14 cellular contexts compared by ENCODE assay signal in the genomic region with DNA sequence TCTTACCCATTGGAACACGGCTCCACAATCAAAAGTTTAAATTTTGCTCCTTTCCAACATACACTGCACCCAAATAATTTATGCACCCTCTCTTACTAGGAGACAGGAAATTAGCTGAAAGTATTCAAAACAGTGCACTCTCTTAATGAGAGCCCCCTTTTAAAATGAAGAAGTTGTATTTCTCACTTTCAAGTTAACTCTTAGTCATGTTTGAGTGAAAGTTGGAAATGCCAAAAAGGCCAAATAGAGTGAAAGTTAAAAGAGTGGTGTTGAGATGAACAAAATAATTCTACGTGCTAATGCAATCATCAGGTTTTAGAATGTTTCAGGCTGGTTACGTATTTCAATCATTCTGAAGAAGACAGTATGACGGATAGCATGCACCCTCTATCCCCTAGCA.
DNase-seq lines count a peak whose midpoint lies in the region; ATAC-seq, FAIRE-seq and TF ChIP-seq lines count a peak whose summit lies in the region.
"Had no signal": no experiment of that assay in that cellular context is flagged by ENCODE, and none has a peak within 500 bp of the region (broad histone marks: within the 10 kb centered on the region; RNA-seq: fewer than 3 reads in every experiment).

No MANE protein-coding gene starts in this region.

- no peak overlapping the region for H3K4me3 Mint-ChIP-seq in astrocyte (ENCODE audit: unreplicated experiment)
- no peak overlapping the region for H3K4me3 Mint-ChIP-seq in CD8-positive, alpha-beta memory T cell
- H3K4me3 Mint-ChIP-seq: T-helper 1 cell treated with Interleukin-12 subunit alpha and Interleukin-12 subunit beta and Interleukin-4 antibody, amounts not matched to agents 30 μg/mL and 1 μg/mL, for 36 hours had no signal

- H4K20me1 ChIP-seq in astrocyte (ENCODE audit: insufficient read depth, low read length): no peaks in the 10 kb centered on the region

- POLR2A ChIA-PET in CD8-positive, alpha-beta memory T cell (lab: Charles Lee): no interaction called here

- no peak overlapping the region for H2AFZ ChIP-seq in astrocyte (ENCODE audit: low read depth, low read length)

- H3K9me3 ChIP-seq in astrocyte (ENCODE audit: insufficient read depth, low read depth, low read length) (no peaks in the 10 kb centered on the region), right atrium auricular region (no peaks in the 10 kb centered on the region)
- no peaks in the 10 kb centered on the region for H3K9me3 ChIP-seq in CD8-positive, alpha-beta memory T cell (ENCODE audit: low read length)
- H3K9me3 ChIP-seq: esophagus squamous epithelium, HAP-1, vagina had no signal

- H3K36me3 Mint-ChIP-seq in astrocyte (ENCODE audit: low read depth, unreplicated experiment): no peaks in the 10 kb centered on the region
- peaks cover 0 to 1% (median 0%) of the 10 kb centered on the region in 3 donors for H3K36me3 Mint-ChIP-seq in CD8-positive, alpha-beta memory T cell

- no peaks in the 10 kb centered on the region for H3K79me2 ChIP-seq in astrocyte (ENCODE audit: insufficient read depth, low read length)

- ATAC-seq in GM18499 (IDR thresholded peaks at IDR 0.05; ENCODE audit: insufficient read depth, unreplicated experiment) (peak; percentile 75), GM21447 (IDR thresholded peaks at IDR 0.05; ENCODE audit: unreplicated experiment) (peak; percentile 74), HG03095 (IDR thresholded peaks at IDR 0.05; ENCODE audit: unreplicated experiment) (peak; percentile 72)

- DNase-seq in astrocyte (ENCODE audit: low read depth) (no peak), right atrium auricular region (ENCODE audit: low spot score) (no peak), SKM-1 (lab: John Stamatoyannopoulos, UW; ENCODE audit: unreplicated experiment) (no peak), NCI-H226 (no peak)
- no peak for DNase-seq in CD8-positive, alpha-beta memory T cell
- DNase-seq: esophagus squamous epithelium, NCI-H526 treated with DMSO at 0.1 percent for 48 hours had no signal

- TF ChIP-seq CTCF in astrocyte (IDR thresholded peaks at IDR 0.05; ENCODE audit: insufficient read depth, low read depth, low read length) (no peak), right atrium auricular region (IDR thresholded peaks at IDR 0.05) (no peak)

- H3K4me3 ChIP-seq in astrocyte (ENCODE audit: insufficient read depth, low read depth, low read length) (no peak overlapping the region), right atrium auricular region (no peak overlapping the region)
- no peak overlapping the region for H3K4me3 ChIP-seq in CD8-positive, alpha-beta memory T cell (ENCODE audit: low read length)
- H3K4me3 ChIP-seq: esophagus squamous epithelium, HAP-1, vagina had no signal

- H3K4me2 ChIP-seq in astrocyte (ENCODE audit: low read length): peak overlapping the region; percentile 21

- H3K27me3 Mint-ChIP-seq in astrocyte (ENCODE audit: low read depth, unreplicated experiment): no peaks in the 10 kb centered on the region
- H3K27me3 Mint-ChIP-seq in CD8-positive, alpha-beta memory T cell: peaks cover 0 to 3% of the 10 kb centered on the region in 2 donors

- no peaks in the 10 kb centered on the region for H3K4me1 ChIP-seq in astrocyte (ENCODE audit: insufficient read depth, low read length)
- H3K4me1 ChIP-seq in right atrium auricular region: peaks cover 0 to 6% of the 10 kb centered on the region in 2 donors
- H3K4me1 ChIP-seq in CD8-positive, alpha-beta memory T cell (ENCODE audit: insufficient read depth, low read length): no peaks in the 10 kb centered on the region

- no peaks in the 10 kb centered on the region for H3K4me1 Mint-ChIP-seq in astrocyte (ENCODE audit: low read depth, unreplicated experiment)
- H3K4me1 Mint-ChIP-seq in CD8-positive, alpha-beta memory T cell: no peaks in the 10 kb centered on the region

- no peaks in the 10 kb centered on the region for H3K27me3 ChIP-seq in astrocyte (ENCODE audit: insufficient read depth, low read length)
- H3K27me3 ChIP-seq in right atrium auricular region: no peaks in the 10 kb centered on the region
- H3K27me3 ChIP-seq in CD8-positive, alpha-beta memory T cell (ENCODE audit: insufficient read depth, low read length, poor library complexity, severe bottlenecking): no peaks in the 10 kb centered on the region
- H3K27me3 ChIP-seq: esophagus squamous epithelium, vagina had no signal

- no peaks in the 10 kb centered on the region for H3K36me3 ChIP-seq in astrocyte (ENCODE audit: insufficient read depth, low read length)
- no peaks in the 10 kb centered on the region for H3K36me3 ChIP-seq in right atrium auricular region
- H3K36me3 ChIP-seq in CD8-positive, alpha-beta memory T cell (ENCODE audit: insufficient read depth, low read length): no peaks in the 10 kb centered on the region
- H3K36me3 ChIP-seq: esophagus squamous epithelium, HAP-1, vagina had no signal

- H3K9ac ChIP-seq in astrocyte (ENCODE audit: low read length): no peak overlapping the region

- CTCF ChIA-PET in CD8-positive, alpha-beta memory T cell (lab: Charles Lee): no interaction called here

- H3K27ac Mint-ChIP-seq in astrocyte (ENCODE audit: unreplicated experiment): no peak overlapping the region
- H3K27ac Mint-ChIP-seq in CD8-positive, alpha-beta memory T cell: no peak overlapping the region
- H3K27ac Mint-ChIP-seq: T-helper 1 cell treated with Interleukin-12 subunit alpha and Interleukin-12 subunit beta and Interleukin-4 antibody, amounts not matched to agents 30 μg/mL and 1 μg/mL, for 36 hours had no signal

- H3K27ac ChIP-seq in astrocyte (ENCODE audit: low read depth, low read length) (no peak overlapping the region), right atrium auricular region (no peak overlapping the region)
- H3K27ac ChIP-seq in CD8-positive, alpha-beta memory T cell (ENCODE audit: low read depth, low read length): no peak overlapping the region
- H3K27ac ChIP-seq: esophagus squamous epithelium, vagina had no signal

- peaks cover 3% of the 10 kb centered on the region for H3K9me3 Mint-ChIP-seq in astrocyte (ENCODE audit: unreplicated experiment)
- H3K9me3 Mint-ChIP-seq in CD8-positive, alpha-beta memory T cell: peaks cover 0 to 6% (median 1%) of the 10 kb centered on the region in 5 donors

- FAIRE-seq in astrocyte (lab: Jason Lieb, UNC): no peak
- FAIRE-seq: G401.6 had no signal
